In genomic region chr2:159442159-159442852, GRCh38 we compare ENCODE assay signal across 18 cellular contexts.
DNase-seq lines count a peak whose midpoint lies in the region; ATAC-seq and TF ChIP-seq lines count a peak whose summit lies in the region.
"Had no signal": no experiment of that assay in that cellular context is flagged by ENCODE, and none has a peak within 500 bp of the region (broad histone marks: within the 10 kb centered on the region; RNA-seq: fewer than 3 reads in every experiment).

No MANE protein-coding gene starts in this region.

- H3K4me3 ChIP-seq in left ventricle myocardium inferior (no peak overlapping the region), left lung (no peak overlapping the region)
- H3K4me3 ChIP-seq: GM23338 had no signal

- H3K4me1 ChIP-seq in left ventricle myocardium inferior (peaks cover 17% of the 10 kb centered on the region), left lung (no peaks in the 10 kb centered on the region)

- H3K27me3 ChIP-seq in left ventricle myocardium inferior (ENCODE audit: low read depth) = no peaks in the 10 kb centered on the region
- no peaks in the 10 kb centered on the region for H3K27me3 ChIP-seq in left lung

- H3K4me1 Mint-ChIP-seq in type B pancreatic cell (ENCODE audit: unreplicated experiment) = no peaks in the 10 kb centered on the region

- H3K9me3 Mint-ChIP-seq in type B pancreatic cell = no peaks in the 10 kb centered on the region
- H3K9me3 Mint-ChIP-seq: GM23338 had no signal

- H3K36me3 ChIP-seq in left ventricle myocardium inferior = peaks cover 70% of the 10 kb centered on the region
- peaks cover 0 to 63% of the 10 kb centered on the region in 2 donors for H3K36me3 ChIP-seq in left lung

- H3K36me3 Mint-ChIP-seq in type B pancreatic cell = peaks cover 58% of the 10 kb centered on the region

- intact Hi-C loops in Right ventricle myocardium inferior (cut with DNase I) = no loop called here
- intact Hi-C loops in cardiac septum (cut with DNase I) = no loop called here
- intact Hi-C loops in left ventricle myocardium inferior (cut with micrococcal nuclease) = no loop called here
- intact Hi-C loops in left lung (cut with DNase I) = no loop called here

- no peak overlapping the region for H3K4me3 Mint-ChIP-seq in type B pancreatic cell
- H3K4me3 Mint-ChIP-seq: CD4-positive, CD25-positive, alpha-beta regulatory T cell; GM23338 had no signal

- no peaks in the 10 kb centered on the region for H3K27me3 Mint-ChIP-seq in type B pancreatic cell
- H3K27me3 Mint-ChIP-seq: CD4-positive, CD25-positive, alpha-beta regulatory T cell had no signal

- TF ChIP-seq CTCF in left ventricle myocardium inferior (IDR thresholded peaks at IDR 0.05; ENCODE audit: borderline replicate concordance) (no peak), left lung (IDR thresholded peaks at IDR 0.05) (no peak), type B pancreatic cell (conservative IDR thresholded peaks at IDR 0.05) (no peak)

- H3K9me3 ChIP-seq in left ventricle myocardium inferior (replicated peaks) (peaks cover under 1% of the 10 kb centered on the region), left lung (no peaks in the 10 kb centered on the region)
- H3K9me3 ChIP-seq: Caco-2 had no signal

- DNase-seq in Right ventricle myocardium inferior (ENCODE audit: missing footprints) (no peak), cardiac septum (ENCODE audit: low spot score) (no peak), NCI-H69 (lab: John Stamatoyannopoulos, UW) (peak; percentile 51), left ventricle myocardium inferior (no peak), left lung (no peak), GDM1 (lab: John Stamatoyannopoulos, UW) (no peak), type B pancreatic cell (ENCODE audit: extremely low spot score, unreplicated experiment) (no peak), iPS-NIHi11 (ENCODE audit: low spot score) (no peak)
- DNase-seq: 8988T; C1 segment of cervical spinal cord; Caco-2; CD4-positive, CD25-positive, alpha-beta regulatory T cell; DMS153; DMS79; GF-D8; HCEC 1CT; IMR-90 had no signal

- H3K27ac ChIP-seq in left ventricle myocardium inferior (replicated peaks) = peak overlapping the region; percentile 47
- no peak overlapping the region for H3K27ac ChIP-seq in left lung

- ATAC-seq in Right ventricle myocardium inferior (peak; percentile 62), left lung (peak; percentile 39)
- ATAC-seq: GM23338 had no signal

- no peak overlapping the region for H3K27ac Mint-ChIP-seq in type B pancreatic cell
- H3K27ac Mint-ChIP-seq: CD4-positive, CD25-positive, alpha-beta regulatory T cell; GM23338 had no signal
